8 cellular contexts compared by ENCODE assay signal in the genomic region with DNA sequence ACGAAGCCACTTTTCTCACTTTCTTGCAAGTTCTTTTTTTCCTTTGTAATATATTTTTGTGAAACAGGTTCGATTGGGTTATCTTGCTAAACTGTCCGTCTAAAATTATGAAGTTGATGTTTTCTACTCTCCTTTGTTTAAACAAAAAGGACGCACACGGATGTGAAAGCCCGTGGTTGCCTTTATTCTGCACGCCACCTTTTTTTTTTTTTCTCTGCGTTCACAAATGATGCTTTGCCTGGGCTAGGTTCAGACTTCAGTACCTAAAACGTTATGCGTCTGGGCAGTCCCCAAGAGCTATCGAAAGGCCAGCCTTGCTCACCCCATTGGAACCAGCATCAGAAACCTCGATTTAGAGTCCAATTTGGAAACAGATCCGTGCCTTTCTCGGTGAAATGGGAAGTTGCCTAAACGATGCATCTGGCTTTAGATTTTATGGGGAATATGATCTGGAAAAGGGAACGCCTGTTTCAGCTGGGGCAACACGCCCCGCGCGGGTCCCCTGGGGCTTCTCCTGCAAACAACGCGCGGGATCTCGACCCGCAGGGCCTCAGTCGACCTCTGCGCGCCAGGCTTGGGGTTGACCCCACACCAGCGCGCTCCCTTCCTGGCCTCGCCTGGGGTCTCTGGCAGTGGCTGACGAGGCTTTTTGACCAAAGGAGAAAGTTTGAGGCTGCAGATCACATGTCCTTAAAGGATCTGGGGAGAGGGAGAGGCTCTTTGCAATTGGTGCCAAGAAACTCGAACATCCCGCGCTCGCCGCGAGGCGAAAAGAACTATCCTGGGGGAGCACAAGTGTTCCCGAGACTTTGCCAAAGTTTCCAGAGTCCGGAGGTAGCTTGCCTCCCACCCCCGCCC.
DNase-seq lines count a peak whose midpoint lies in the region; ATAC-seq, FAIRE-seq and TF ChIP-seq lines count a peak whose summit lies in the region.

No MANE protein-coding gene starts in this region.

- H3K27ac Mint-ChIP-seq in memory B cell = peak overlapping the region; percentile 84

- H3K27me3 Mint-ChIP-seq in memory B cell = peaks cover 6% of the 10 kb centered on the region

- H3K9me3 Mint-ChIP-seq in memory B cell = no peaks in the 10 kb centered on the region

- CTCF ChIA-PET in A549 (lab: Yijun Ruan, JAX) = interaction anchor here (0.7 to 0.9 kb wide), 2 partner anchors 42 to 132 kb away, joined by 3 read pairs; no protein-coding TSS in a partner anchor

- H3K4me1 ChIP-seq in A549 = peaks cover 9% of the 10 kb centered on the region; the same call in 2 of the 3 replicates

- DNase-seq in A549 (ENCODE audit: low read depth in 1 of 2, low spot score in 1 of 2) (no peak), brain microvascular endothelial cell (no peak), memory B cell (ENCODE audit: low spot score in 2 of 2) (peak; percentile 33 to 40), DMS153 treated with DMSO at 0.1 percent for 48 hours (lab: John Stamatoyannopoulos, UW; ENCODE audit: unreplicated experiment) (no peak), HuH-7.5 (ENCODE audit: low spot score) (no peak), NCI-H748 treated with DMSO at 0.1 percent for 48 hours (lab: John Stamatoyannopoulos, UW) (no peak), SW480 (ENCODE audit: low spot score) (no peak)

- TF ChIP-seq CTCF in A549 (IDR thresholded peaks at IDR 0.05) (no peak), brain microvascular endothelial cell (IDR thresholded peaks at IDR 0.05; ENCODE audit: low read depth, low read length, missing control alignments) (no peak)

- POLR2A ChIA-PET in A549 (lab: Yijun Ruan, JAX) = no interaction called here

- H3K4me3 Mint-ChIP-seq in memory B cell = peak overlapping the region; percentile 77

- no peak for FAIRE-seq in A549 (lab: Jason Lieb, UNC)

- no peaks in the 10 kb centered on the region for H3K36me3 ChIP-seq in brain microvascular endothelial cell (replicated peaks)

- TF ChIP-seq EP300 in A549 (IDR thresholded peaks at IDR 0.05) = no peak

- peaks cover 25% of the 10 kb centered on the region for H3K4me1 Mint-ChIP-seq in memory B cell

- peak overlapping the region; percentile 97 for H3K4me2 ChIP-seq in A549

- TF ChIP-seq RAD21 in A549 (conservative IDR thresholded peaks at IDR 0.05 in 1 of 2, IDR thresholded peaks at IDR 0.05 in 1 of 2) = no peak

- 93% methylated on average over 41 of the region's 42 CpGs for WGBS in A549 (ENCODE audit: missing lambda C conversion rate)

- H3K36me3 Mint-ChIP-seq in memory B cell = no peaks in the 10 kb centered on the region

- in situ Hi-C loops in brain microvascular endothelial cell (cut with HindIII; ENCODE audit: low pct_ligation_motif_present, low sequenced_read_pairs) = no loop called here

- H3K27ac ChIP-seq in A549 = peak overlapping the region in 1 of 2 experiments; percentile 81; a peak in 3 of 6 replicates
- no peak overlapping the region for H3K27ac ChIP-seq in brain microvascular endothelial cell

- ATAC-seq in A549 (no peak), HG02610 (IDR thresholded peaks at IDR 0.05; ENCODE audit: unreplicated experiment) (peak; percentile 23), memory B cell (ENCODE audit: low read depth) (no peak)

- TF ChIP-seq POLR2A in A549 (IDR thresholded peaks at IDR 0.05; ENCODE audit: low read length) = no peak

- H3K9me3 ChIP-seq in A549 = no peaks in the 10 kb centered on the region

- no peaks in the 10 kb centered on the region for H3K27me3 ChIP-seq in brain microvascular endothelial cell (replicated peaks)

- H3K4me3 ChIP-seq in A549 = peak overlapping the region; percentile 60; the same call in 2 of the 3 replicates
- peak overlapping the region; percentile 57 for H3K4me3 ChIP-seq in brain microvascular endothelial cell (ENCODE audit: low read depth, low read length)

TF ChIP-seq in A549, 52 proteins besides CTCF, POLR2A, EP300 and RAD21:
- TF ChIP-seq MAZ (IDR thresholded peaks at IDR 0.05; ENCODE audit: borderline replicate concordance, low read depth, low read length) (no peak), NPAS2 (CRISPR knock-in tag; IDR thresholded peaks at IDR 0.05; ENCODE audit: borderline replicate concordance) (no peak), E2F6 (IDR thresholded peaks at IDR 0.05; ENCODE audit: borderline replicate concordance, low read depth) (no peak)

Comparison
In these comparisons a context has a peak if more than half of its experiments do, and no peak if none do; other contexts are left out.
1. DNase-seq: peak in memory B cell (2 of 2); none in A549 (0 of 2), brain microvascular endothelial cell (single experiment), DMS153 treated with DMSO at 0.1 percent for 48 hours (single experiment), HuH-7.5 (single experiment), NCI-H748 treated with DMSO at 0.1 percent for 48 hours (single experiment) and SW480 (single experiment).